ENCODE assay signal across 18 cellular contexts in genomic region chr22:48753381-48753730, GRCh38.
DNase-seq lines count a peak whose midpoint lies in the region; ATAC-seq and TF ChIP-seq lines count a peak whose summit lies in the region.
"Had no signal": no experiment of that assay in that cellular context is flagged by ENCODE, and none has a peak within 500 bp of the region (broad histone marks: within the 10 kb centered on the region; RNA-seq: fewer than 3 reads in every experiment).

No MANE protein-coding gene starts in this region.

- no peak for TF ChIP-seq CTCF in vagina (IDR thresholded peaks at IDR 0.05)

- no peak for TF ChIP-seq POLR2A in vagina (IDR thresholded peaks at IDR 0.05)

- peak overlapping the region; percentile 56 for H3K14ac ChIP-seq in neuronal stem cell (ENCODE audit: low read length)

- H3K18ac ChIP-seq in neuronal stem cell (ENCODE audit: low read length), result peak overlapping the region; percentile 64

- H3K23ac ChIP-seq in neuronal stem cell (ENCODE audit: low read depth, low read length, poor library complexity), result peak overlapping the region; percentile 67

- H3K27ac ChIP-seq in neuronal stem cell (replicated peaks; ENCODE audit: low read length) (no peak overlapping the region), vagina (no peak overlapping the region)
- H3K27ac ChIP-seq: HL-60 had no signal

- H3K27me3 ChIP-seq in neuronal stem cell (ENCODE audit: control insufficient read depth in 3 of 3, insufficient read depth in 3 of 3, low read depth in 1 of 3, low read length in 3 of 3), result peaks cover 0 to 3% (median 0%) of the 10 kb centered on the region in 3 experiments
- H3K27me3 ChIP-seq in vagina, result no peaks in the 10 kb centered on the region
- H3K27me3 ChIP-seq: MG63 had no signal

- H3K9me3 ChIP-seq in neuronal stem cell (replicated peaks in 1 of 2; ENCODE audit: control insufficient read depth in 2 of 2, insufficient read depth in 1 of 2, low read depth in 1 of 2, low read length in 2 of 2) (peaks cover 0 to 2% of the 10 kb centered on the region in 2 donors), vagina (no peaks in the 10 kb centered on the region)
- H3K9me3 ChIP-seq: MG63 had no signal

- H3K9ac ChIP-seq in neuronal stem cell (ENCODE audit: low read depth, low read length, poor library complexity), result peak overlapping the region; percentile 74

- no peak for ATAC-seq in GM18517 (IDR thresholded peaks at IDR 0.05; ENCODE audit: unreplicated experiment)

- WGBS in neuronal stem cell (ENCODE audit: extremely low coverage in 2 of 2, insufficient read length in 2 of 2, insufficient replicate concordance in 1 of 2), 2 donors, result no CpG with 5 or more reads among the region's 10 CpGs

- DNase-seq in activated CD8-positive, alpha-beta memory T cell treated with anti-CD3 and anti-CD28 coated beads for 24 hours, result peak; percentile 49
- no peak for DNase-seq in activated CD8-positive, alpha-beta memory T cell treated with anti-CD3 and anti-CD28 coated beads, Interleukin-2, amount 50 U/mL, for 48 hours
- DNase-seq in stimulated activated CD4-positive, alpha-beta T cell treated with anti-CD3 and anti-CD28 coated beads, Interleukin-4, amount 100 ng/mL, for 24 hours, result peak; percentile 1
- DNase-seq in stimulated activated CD4-positive, alpha-beta T cell treated with anti-CD3 and anti-CD28 coated beads, Interleukin-2, amount 100 ng/mL, for 24 hours, result no peak
- no peak for DNase-seq in neuronal stem cell (ENCODE audit: low spot score)
- peak; percentile 47 to 87 for DNase-seq in vagina (ENCODE audit: extremely low spot score in 2 of 2)
- no peak for DNase-seq in NCI-H128 (lab: John Stamatoyannopoulos, UW; ENCODE audit: unreplicated experiment)
- DNase-seq: DMS79 treated with DMSO at 0.1 percent for 48 hours, IMR-90, MG63, NCI-H1048, NCI-H146, NCI-H2029 treated with DMSO at 0.1 percent for 48 hours, NCI-H2171 treated with DMSO at 0.1 percent for 48 hours, NCI-H446 treated with DMSO at 0.1 percent for 48 hours, NCI-H748 treated with DMSO at 0.1 percent for 48 hours had no signal

- H4K8ac ChIP-seq in neuronal stem cell (ENCODE audit: low read depth, low read length), result no peak overlapping the region

- H3K4me1 ChIP-seq in neuronal stem cell (ENCODE audit: control insufficient read depth in 2 of 2, insufficient read depth in 1 of 2, low read depth in 1 of 2, low read length in 2 of 2) (peaks cover 0 to 2% of the 10 kb centered on the region in 2 donors), vagina (no peaks in the 10 kb centered on the region)

- no peak overlapping the region for H3K4me3 ChIP-seq in neuronal stem cell (ENCODE audit: low read length in 2 of 2)
- no peak overlapping the region for H3K4me3 ChIP-seq in vagina
- H3K4me3 ChIP-seq: MG63 had no signal

- H2BK120ac ChIP-seq in neuronal stem cell (ENCODE audit: low read depth, low read length), result no peak overlapping the region

- no peak overlapping the region for H4K91ac ChIP-seq in neuronal stem cell (ENCODE audit: low read depth, low read length, poor library complexity)

- no peak overlapping the region for H2BK15ac ChIP-seq in neuronal stem cell (ENCODE audit: low read length)

- H2BK5ac ChIP-seq in neuronal stem cell (ENCODE audit: low read length), result no peak overlapping the region

- no peak overlapping the region for H3K4me2 ChIP-seq in neuronal stem cell (ENCODE audit: insufficient read depth, low read length, poor library complexity, severe bottlenecking)

- peak overlapping the region; percentile 53 for H3K4ac ChIP-seq in neuronal stem cell (ENCODE audit: low read length)

- no peak overlapping the region for H2AFZ ChIP-seq in neuronal stem cell (ENCODE audit: low read length)

- H3K36me3 ChIP-seq in neuronal stem cell (replicated peaks in 1 of 2; ENCODE audit: control insufficient read depth in 2 of 2, insufficient read depth in 2 of 2, low read length in 2 of 2) (no peaks in the 10 kb centered on the region), vagina (no peaks in the 10 kb centered on the region)
- H3K36me3 ChIP-seq: MG63 had no signal

- H2AK5ac ChIP-seq in neuronal stem cell (ENCODE audit: low read depth, low read length), result no peak overlapping the region

- H3K79me1 ChIP-seq in neuronal stem cell (ENCODE audit: low read depth, low read length), result peaks cover 6% of the 10 kb centered on the region

- H2BK12ac ChIP-seq in neuronal stem cell (ENCODE audit: low read length), result no peak overlapping the region

- intact Hi-C loops in vagina (cut with DNase I), result no loop called here

Comparison
In these comparisons a context has a peak if more than half of its experiments do, and no peak if none do; other contexts are left out.
1. DNase-seq: peak in activated CD8-positive, alpha-beta memory T cell treated with anti-CD3 and anti-CD28 coated beads for 24 hours (single experiment), stimulated activated CD4-positive, alpha-beta T cell treated with anti-CD3 and anti-CD28 coated beads, Interleukin-4, amount 100 ng/mL, for 24 hours (single experiment) and vagina (2 of 2); none in activated CD8-positive, alpha-beta memory T cell treated with anti-CD3 and anti-CD28 coated beads, Interleukin-2, amount 50 U/mL, for 48 hours (single experiment), stimulated activated CD4-positive, alpha-beta T cell treated with anti-CD3 and anti-CD28 coated beads, Interleukin-2, amount 100 ng/mL, for 24 hours (0 of 2), neuronal stem cell (single experiment) and NCI-H128 (single experiment).